17 cellular contexts compared by ENCODE assay signal in the genomic region with DNA sequence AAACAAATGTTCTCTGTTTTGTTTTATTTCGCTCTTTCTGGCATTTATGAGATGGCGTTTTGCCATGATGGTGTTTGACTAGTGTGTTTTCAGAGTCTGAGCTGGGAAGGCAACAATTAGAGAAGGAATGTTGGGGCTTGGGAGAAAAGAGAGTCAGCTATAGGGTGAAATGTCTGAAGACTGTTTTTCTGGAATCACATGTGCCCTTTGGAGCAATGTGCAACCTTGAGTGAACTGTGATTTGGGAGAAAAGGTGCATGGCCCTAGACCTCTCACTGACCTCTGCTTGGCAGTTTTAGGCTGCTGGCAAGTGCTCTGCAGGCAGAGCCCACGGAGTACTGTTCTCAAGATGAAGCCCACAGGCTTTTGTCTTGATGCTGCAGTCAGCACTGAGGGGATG.
DNase-seq lines count a peak whose midpoint lies in the region; ATAC-seq, FAIRE-seq and TF ChIP-seq lines count a peak whose summit lies in the region.
"Had no signal": no experiment of that assay in that cellular context is flagged by ENCODE, and none has a peak within 500 bp of the region (broad histone marks: within the 10 kb centered on the region; RNA-seq: fewer than 3 reads in every experiment).

No MANE protein-coding gene starts in this region.

- no peak overlapping the region for H2AFZ ChIP-seq in IMR-90 (replicated peaks; ENCODE audit: low read length, poor library complexity)
- H2AFZ ChIP-seq in endothelial cell of umbilical vein (ENCODE audit: low read depth, low read length), result no peak overlapping the region
- H2AFZ ChIP-seq in neuronal stem cell (ENCODE audit: low read length), result peak overlapping the region; percentile 82

- no peaks in the 10 kb centered on the region for H3K79me2 ChIP-seq in endothelial cell of umbilical vein (ENCODE audit: control insufficient read depth, insufficient read depth, low read length)

- H2BK20ac ChIP-seq in IMR-90 (ENCODE audit: low read depth, low read length), result no peak overlapping the region

- peak overlapping the region; percentile 21; the same call in 1 of the 2 replicates for H3K56ac ChIP-seq in IMR-90 (ENCODE audit: extremely low read depth, insufficient read depth, low read length)

- H3K27me3 ChIP-seq in IMR-90 (ENCODE audit: control insufficient read depth, insufficient read depth, low read length), result no peaks in the 10 kb centered on the region
- H3K27me3 ChIP-seq in endothelial cell of umbilical vein (ENCODE audit: control insufficient read depth in 2 of 2, insufficient read depth in 2 of 2, low read length in 2 of 2), result no peaks in the 10 kb centered on the region
- H3K27me3 ChIP-seq in neuronal stem cell (ENCODE audit: control insufficient read depth in 3 of 3, insufficient read depth in 3 of 3, low read depth in 1 of 3, low read length in 3 of 3), result no peaks in the 10 kb centered on the region
- H3K27me3 ChIP-seq: left lung, suprapubic skin had no signal

- H4K8ac ChIP-seq in IMR-90 (ENCODE audit: low read depth in 2 of 2, low read length in 2 of 2) (no peak overlapping the region), neuronal stem cell (ENCODE audit: low read depth, low read length) (no peak overlapping the region)

- intact Hi-C loops in IMR-90 (cut with micrococcal nuclease) (no loop called here), endothelial cell of umbilical vein (cut with micrococcal nuclease) (no loop called here)

- dilution Hi-C loops in IMR-90 (cut with HindIII; ENCODE audit: low sequenced_read_pairs, unreplicated experiment), result no loop called here
- dilution Hi-C loops in endothelial cell of umbilical vein (cut with MboI; ENCODE audit: extremely low pct_ligation_motif_present, low sequenced_read_pairs), result no loop called here

- no peak overlapping the region for H2AK5ac ChIP-seq in IMR-90 (ENCODE audit: low read depth, low read length)
- no peak overlapping the region for H2AK5ac ChIP-seq in neuronal stem cell (ENCODE audit: low read depth, low read length)

- H2BK120ac ChIP-seq in IMR-90 (ENCODE audit: low read depth, low read length), result no peak overlapping the region
- no peak overlapping the region for H2BK120ac ChIP-seq in neuronal stem cell (ENCODE audit: low read depth, low read length)

- H3K9ac ChIP-seq in IMR-90 (ENCODE audit: low read depth, low read length) (no peak overlapping the region), endothelial cell of umbilical vein (replicated peaks; ENCODE audit: extremely low read depth, insufficient read depth, low read length) (no peak overlapping the region), neuronal stem cell (ENCODE audit: low read depth, low read length, poor library complexity) (no peak overlapping the region)

- FAIRE-seq in A549 (lab: Jason Lieb, UNC), result no peak
- FAIRE-seq in endothelial cell of umbilical vein (lab: Jason Lieb, UNC), result peak; percentile 31
- FAIRE-seq in urothelium cell line (lab: Jason Lieb, UNC), result no peak
- FAIRE-seq: colon had no signal

- H3K14ac ChIP-seq in IMR-90 (replicated peaks; ENCODE audit: low read depth, low read length) (no peak overlapping the region), neuronal stem cell (ENCODE audit: low read length) (no peak overlapping the region)

- H2BK12ac ChIP-seq in neuronal stem cell (ENCODE audit: low read length), result no peak overlapping the region

- in situ Hi-C loops in IMR-90 (cut with MboI; ENCODE audit: low sequenced_read_pairs), result loop anchor here (25.0 kb wide), 1 partner anchor 226 kb away; no protein-coding TSS in a partner anchor

- CTCF ChIA-PET in A549 (lab: Yijun Ruan, JAX) (no interaction called here), IMR-90 (lab: Yijun Ruan, JAX) (no interaction called here), endothelial cell of umbilical vein (lab: Charles Lee) (interaction anchor here (1.5 to 1.8 kb wide), 2 partner anchors 72 to 232 kb away, joined by 3 to 8 read pairs; no protein-coding TSS in a partner anchor)

- ATAC-seq in A549 (peak in 1 of 2 experiments; percentile 81; a peak in 4 of 6 replicates), IMR-90 (ENCODE audit: low read depth) (peak; percentile 46)
- ATAC-seq: activated CD8-positive, alpha-beta memory T cell treated with anti-CD3 and anti-CD28 coated beads, Interleukin-2, amount 10 ng/mL, durations not matched to agents 7 days and 5 days; left lung had no signal

- H3K27ac ChIP-seq in A549 (peak overlapping the region; percentile 41 to 67), IMR-90 (ENCODE audit: insufficient read depth, low read length) (peak overlapping the region; percentile 22; the same call in 1 of the 2 replicates), endothelial cell of umbilical vein (ENCODE audit: insufficient read depth, low read depth, low read length) (no peak overlapping the region), neuronal stem cell (replicated peaks; ENCODE audit: low read length) (no peak overlapping the region)
- H3K27ac ChIP-seq: left lung, suprapubic skin had no signal

- H2BK5ac ChIP-seq in IMR-90 (ENCODE audit: low read depth, low read length, poor library complexity, severe bottlenecking) (no peak overlapping the region), neuronal stem cell (ENCODE audit: low read length) (no peak overlapping the region)

- H3K9me3 ChIP-seq in A549 (no peaks in the 10 kb centered on the region), IMR-90 (ENCODE audit: control insufficient read depth, insufficient read depth, low read length) (no peaks in the 10 kb centered on the region), endothelial cell of umbilical vein (replicated peaks; ENCODE audit: control insufficient read depth, insufficient read depth, low read length) (no peaks in the 10 kb centered on the region), neuronal stem cell (replicated peaks in 1 of 2; ENCODE audit: control insufficient read depth in 2 of 2, insufficient read depth in 1 of 2, low read depth in 1 of 2, low read length in 2 of 2) (peaks cover 0 to 3% of the 10 kb centered on the region in 2 donors)
- H3K9me3 ChIP-seq: left lung, suprapubic skin had no signal

- no peaks in the 10 kb centered on the region for H3K79me1 ChIP-seq in IMR-90 (ENCODE audit: low read depth in 1 of 2, low read length in 2 of 2)
- no peaks in the 10 kb centered on the region for H3K79me1 ChIP-seq in neuronal stem cell (ENCODE audit: low read depth, low read length)

- H3K36me3 ChIP-seq in IMR-90 (ENCODE audit: control insufficient read depth, insufficient read depth, low read length) (no peaks in the 10 kb centered on the region), endothelial cell of umbilical vein (ENCODE audit: control insufficient read depth in 2 of 2, extremely low read depth in 1 of 2, insufficient read depth in 2 of 2, low read length in 2 of 2) (no peaks in the 10 kb centered on the region), neuronal stem cell (replicated peaks in 1 of 2; ENCODE audit: control insufficient read depth in 2 of 2, insufficient read depth in 2 of 2, low read length in 2 of 2) (no peaks in the 10 kb centered on the region)
- H3K36me3 ChIP-seq: left lung, suprapubic skin had no signal

- TF ChIP-seq RAD21 in A549 (conservative IDR thresholded peaks at IDR 0.05 in 1 of 2, IDR thresholded peaks at IDR 0.05 in 1 of 2) (no peak), IMR-90 (IDR thresholded peaks at IDR 0.05; ENCODE audit: low read length) (no peak)

- H3K4me2 ChIP-seq in A549, result peak overlapping the region; percentile 63
- H3K4me2 ChIP-seq in IMR-90 (ENCODE audit: low read depth, low read length), result no peak overlapping the region; the same call in 1 of the 2 replicates
- H3K4me2 ChIP-seq in endothelial cell of umbilical vein (ENCODE audit: insufficient read depth, low read length), result no peak overlapping the region
- no peak overlapping the region for H3K4me2 ChIP-seq in neuronal stem cell (ENCODE audit: insufficient read depth, low read length, poor library complexity, severe bottlenecking)

- WGBS in A549 (ENCODE audit: missing lambda C conversion rate), result 19% methylated on average over 3 of the region's 3 CpGs
- WGBS in IMR-90 (ENCODE audit: extremely low coverage in 2 of 2, insufficient read length in 1 of 2), 2 experiments, result 13% methylated on average over 1 of the region's 3 CpGs; no CpG with 5 or more reads in 1 of the 2 experiments
- WGBS in neuronal stem cell (ENCODE audit: extremely low coverage in 2 of 2, insufficient read length in 2 of 2, insufficient replicate concordance in 1 of 2), 2 donors, result no CpG with 5 or more reads among the region's 3 CpGs

- no peak for TF ChIP-seq POLR2A in A549 (IDR thresholded peaks at IDR 0.05; ENCODE audit: low read length)
- no peak for TF ChIP-seq POLR2A in IMR-90 (IDR thresholded peaks at IDR 0.05; ENCODE audit: low read depth, low read length)
- TF ChIP-seq POLR2A in endothelial cell of umbilical vein (IDR thresholded peaks at IDR 0.05; ENCODE audit: low read depth, low read length), result no peak

- no peak overlapping the region for H3K23ac ChIP-seq in IMR-90 (ENCODE audit: low read depth, low read length)
- H3K23ac ChIP-seq in neuronal stem cell (ENCODE audit: low read depth, low read length, poor library complexity), result no peak overlapping the region

- H4K5ac ChIP-seq in IMR-90 (ENCODE audit: low read depth, low read length), result no peak overlapping the region

- DNase-seq in A549 (ENCODE audit: low read depth in 1 of 2, low spot score in 1 of 2), result peak in 1 of 2 experiments; percentile 33
- no peak for DNase-seq in IMR-90
- peak; percentile 55 for DNase-seq in endothelial cell of umbilical vein (ENCODE audit: low read depth, low spot score)
- no peak for DNase-seq in neuronal stem cell (ENCODE audit: low spot score)
- no peak for DNase-seq in stimulated activated CD4-positive, alpha-beta T cell treated with anti-CD3 and anti-CD28 coated beads, Interleukin-4, amount 100 ng/mL, for 4 hours
- no peak for DNase-seq in urothelium cell line (ENCODE audit: low spot score)
- DNase-seq in COLO829 (ENCODE audit: low spot score), result no peak
- no peak for DNase-seq in amniotic stem cell (lab: John Stamatoyannopoulos, UW)
- DNase-seq: activated B cell treated with CpG ODN at 0.5 μM for 24 hours; activated CD8-positive, alpha-beta memory T cell treated with anti-CD3 and anti-CD28 coated beads, Interleukin-2, amount 10 ng/mL, durations not matched to agents 7 days and 5 days; DMS79 treated with DMSO at 0.1 percent for 48 hours; erythroblast; left lung; OCI-M1; stimulated activated CD4-positive, alpha-beta T cell treated with anti-CD3 and anti-CD28 coated beads, Interleukin-12 subunit alpha, Interleukin-12 subunit beta, amount 100 ng/mL, for 4 hours had no signal

- H3K18ac ChIP-seq in IMR-90 (ENCODE audit: low read depth, low read length), result no peak overlapping the region
- H3K18ac ChIP-seq in neuronal stem cell (ENCODE audit: low read length), result peak overlapping the region; percentile 35

- no peak overlapping the region for H2BK15ac ChIP-seq in IMR-90 (ENCODE audit: low read depth, low read length)
- no peak overlapping the region for H2BK15ac ChIP-seq in neuronal stem cell (ENCODE audit: low read length)

- H3K9me1 ChIP-seq in IMR-90 (ENCODE audit: insufficient read depth, low read length) (no peaks in the 10 kb centered on the region; the same call in 1 of the 2 replicates), endothelial cell of umbilical vein (replicated peaks; ENCODE audit: control insufficient read depth, extremely low read depth, insufficient read depth, low read length) (peaks cover 2% of the 10 kb centered on the region)

- POLR2A ChIA-PET in A549 (lab: Yijun Ruan, JAX) (no interaction called here), IMR-90 (lab: Charles Lee; ENCODE audit: unreplicated experiment) (no interaction called here), endothelial cell of umbilical vein (lab: Charles Lee) (no interaction called here)

- BruUV-seq in IMR-90 (replicated peaks; lab: Mats Ljungman, UMichigan), result no TSS peak
- BruUV-seq in endothelial cell of umbilical vein (replicated peaks; lab: Mats Ljungman, UMichigan), result no TSS peak

- H3K4me3 ChIP-seq in A549 (no peak overlapping the region), IMR-90 (ENCODE audit: insufficient read depth, low read depth, low read length) (no peak overlapping the region), endothelial cell of umbilical vein (replicated peaks in 1 of 3; ENCODE audit: insufficient read depth in 1 of 3, low read depth in 1 of 3, low read length in 3 of 3) (no peak overlapping the region), neuronal stem cell (ENCODE audit: low read length in 2 of 2) (no peak overlapping the region)
- H3K4me3 ChIP-seq: left lung, suprapubic skin had no signal

- no peak for TF ChIP-seq EP300 in A549 (IDR thresholded peaks at IDR 0.05)

- no peak for TF ChIP-seq CTCF in A549 (IDR thresholded peaks at IDR 0.05)
- no peak for TF ChIP-seq CTCF in IMR-90 (conservative IDR thresholded peaks at IDR 0.05; ENCODE audit: low read depth, low read length)
- no peak for TF ChIP-seq CTCF in endothelial cell of umbilical vein (IDR thresholded peaks at IDR 0.05; ENCODE audit: extremely low read depth in 1 of 2, insufficient read depth in 1 of 2, low read depth in 1 of 2, low read length in 2 of 2)

- no peak overlapping the region for H3K4ac ChIP-seq in IMR-90 (ENCODE audit: low read depth, low read length)
- H3K4ac ChIP-seq in neuronal stem cell (ENCODE audit: low read length), result no peak overlapping the region

- H4K20me1 ChIP-seq in IMR-90 (ENCODE audit: insufficient read depth, low read length) (no peaks in the 10 kb centered on the region), endothelial cell of umbilical vein (replicated peaks; ENCODE audit: control insufficient read depth, extremely low read depth, insufficient read depth, low read length) (no peaks in the 10 kb centered on the region)

- H4K91ac ChIP-seq in IMR-90 (ENCODE audit: insufficient read depth, low read depth, low read length), result no peak overlapping the region; the same call in 1 of the 2 replicates
- no peak overlapping the region for H4K91ac ChIP-seq in neuronal stem cell (ENCODE audit: low read depth, low read length, poor library complexity)

- no peak overlapping the region for H2AK9ac ChIP-seq in IMR-90 (replicated peaks; ENCODE audit: low read depth, low read length, poor library complexity)

- peaks cover 28% of the 10 kb centered on the region for H3K4me1 ChIP-seq in A549
- H3K4me1 ChIP-seq in IMR-90 (ENCODE audit: control insufficient read depth, insufficient read depth, low read length), result peaks cover 3% of the 10 kb centered on the region
- H3K4me1 ChIP-seq in endothelial cell of umbilical vein (ENCODE audit: control insufficient read depth, extremely low read depth, insufficient read depth, low read length), result no peaks in the 10 kb centered on the region
- H3K4me1 ChIP-seq in neuronal stem cell (ENCODE audit: control insufficient read depth in 2 of 2, insufficient read depth in 1 of 2, low read depth in 1 of 2, low read length in 2 of 2), result peaks cover 3 to 5% of the 10 kb centered on the region in 2 donors
- H3K4me1 ChIP-seq: suprapubic skin had no signal

Comparison
In these comparisons a context has a peak if more than half of its experiments do, and no peak if none do; other contexts are left out.
1. H3K27ac ChIP-seq: peak in A549 (2 of 2) and IMR-90 (single experiment); none in endothelial cell of umbilical vein (single experiment) and neuronal stem cell (single experiment).